23 cellular contexts compared by ENCODE assay signal in the genomic region with DNA sequence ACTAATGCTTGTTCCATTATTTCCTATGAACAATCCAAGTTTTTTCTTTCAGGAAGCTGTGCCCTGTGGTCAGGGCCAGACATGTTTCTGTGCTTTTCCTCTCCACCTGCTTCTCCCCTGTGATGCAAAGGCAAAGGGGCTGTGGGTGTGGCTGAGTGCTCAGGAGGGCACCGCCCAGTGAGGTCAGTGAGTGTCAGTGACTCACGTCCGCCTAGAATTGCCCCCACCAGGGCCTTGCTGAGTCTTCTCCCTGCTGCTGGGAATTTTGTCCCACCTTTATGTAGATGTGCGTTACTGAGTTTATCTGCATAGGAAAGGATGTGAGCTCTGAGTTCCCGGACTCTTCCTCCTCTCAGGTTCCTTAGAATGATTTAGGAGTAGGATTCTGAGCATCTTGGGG.
A peak's percentile ranks its signal among the peaks of the same experiment; 100 is the strongest.
DNase-seq lines count a peak whose midpoint lies in the region; ATAC-seq and TF ChIP-seq lines count a peak whose summit lies in the region.
"Had no signal": no experiment of that assay in that cellular context is flagged by ENCODE, and none has a peak within 500 bp of the region (broad histone marks: within the 10 kb centered on the region; RNA-seq: fewer than 3 reads in every experiment).

No MANE protein-coding gene starts in this region.

- no peak overlapping the region for H3K4me3 ChIP-seq in GM23338
- no peak overlapping the region for H3K4me3 ChIP-seq in endodermal cell (ENCODE audit: low read length)
- H3K4me3 ChIP-seq: ascending aorta, colonic mucosa, mucosa of descending colon, right lobe of liver, thoracic aorta had no signal

- no peak overlapping the region for H2AFZ ChIP-seq in GM23338

- H3K27ac ChIP-seq in GM23338 (ENCODE audit: low read depth) = no peak overlapping the region
- no peak overlapping the region for H3K27ac ChIP-seq in endodermal cell (ENCODE audit: low read depth, low read length)
- H3K27ac ChIP-seq: ascending aorta, colonic mucosa, epithelial cell of prostate, right lobe of liver, thoracic aorta had no signal

- H3F3A ChIP-seq in GM23338 (replicated peaks; ENCODE audit: low read depth) = no peaks in the 10 kb centered on the region

- H3K9me2 ChIP-seq in GM23338 (ENCODE audit: insufficient read depth) = 0 out of 2 replicates have a peak, but pooled peaks cover 3% of the 10 kb centered on the region

- no peaks in the 10 kb centered on the region for H4K20me1 ChIP-seq in GM23338 (replicated peaks; ENCODE audit: insufficient read depth)

- peaks cover 4% of the 10 kb centered on the region; the same call in 1 of the 3 replicates for H3K4me1 Mint-ChIP-seq in GM23338
- no peaks in the 10 kb centered on the region for H3K4me1 Mint-ChIP-seq in endodermal cell
- H3K4me1 Mint-ChIP-seq: T-helper 17 cell had no signal

- no peaks in the 10 kb centered on the region for H3K79me2 ChIP-seq in GM23338 (replicated peaks; ENCODE audit: insufficient read depth)

- peaks cover 8% of the 10 kb centered on the region; the same call in 1 of the 2 replicates for H3K4me1 ChIP-seq in GM23338 (ENCODE audit: insufficient read depth)
- H3K4me1 ChIP-seq in endodermal cell (ENCODE audit: control insufficient read depth, insufficient read depth, low read length) = no peaks in the 10 kb centered on the region
- H3K4me1 ChIP-seq: ascending aorta, colonic mucosa, right lobe of liver had no signal

- no peak for TF ChIP-seq CTCF in GM23338 (conservative IDR thresholded peaks at IDR 0.05; ENCODE audit: low read depth in 2 of 2)
- TF ChIP-seq CTCF in endodermal cell (conservative IDR thresholded peaks at IDR 0.05) = no peak
- no peak for TF ChIP-seq CTCF in GM20000 (IDR thresholded peaks at IDR 0.05; ENCODE audit: extremely low read depth, missing control alignments)

- DNase-seq in GM23338 (ENCODE audit: low spot score) (peak; percentile 69), M059J (ENCODE audit: low read depth) (peak; percentile 8), endodermal cell (peak; percentile 84), myocyte (ENCODE audit: low read depth) (peak; percentile 33), GM20000 (ENCODE audit: low spot score) (no peak), NCI-H2171 (lab: John Stamatoyannopoulos, UW) (no peak)
- DNase-seq: activated CD4-positive, alpha-beta T cell treated with anti-CD3 and anti-CD28 coated beads for 1 hour; activated CD8-positive, alpha-beta memory T cell treated with anti-CD3 and anti-CD28 coated beads, Interleukin-2, amount 50 U/mL, for 48 hours; activated naive CD4-positive, alpha-beta T cell treated with Interleukin-2 at 50 U/mL for 16 hours; colonic mucosa; KBM-7; kidney; mucosa of descending colon; NCI-H1417; occipital lobe; right lobe of liver; stimulated activated CD4-positive, alpha-beta T cell treated with anti-CD3 and anti-CD28 coated beads, Interleukin-4, amount 100 ng/mL, for 1 hour; stimulated activated CD8-positive, alpha-beta memory T cell treated with anti-CD3 and anti-CD28 coated beads, Interleukin-4, amount 100 ng/mL, for 48 hours; T-helper 17 cell had no signal

- H3K9ac ChIP-seq in endodermal cell (ENCODE audit: extremely low read depth, low read length, poor library complexity, severe bottlenecking) = no peak overlapping the region

- H3K27ac Mint-ChIP-seq in GM23338 (peak overlapping the region; percentile 6; the same call in 1 of the 2 replicates), endodermal cell (no peak overlapping the region)
- H3K27ac Mint-ChIP-seq: T-helper 17 cell had no signal

- ATAC-seq in GM23338 = peak; percentile 91
- ATAC-seq in HG03280 (IDR thresholded peaks at IDR 0.05; ENCODE audit: unreplicated experiment) = no peak
- ATAC-seq: mucosa of descending colon, right lobe of liver, T-helper 17 cell had no signal

- H3K9me3 ChIP-seq in endodermal cell (ENCODE audit: control insufficient read depth, low read length) = no peaks in the 10 kb centered on the region
- H3K9me3 ChIP-seq: ascending aorta, colonic mucosa, mucosa of descending colon, right lobe of liver, thoracic aorta had no signal

- no peaks in the 10 kb centered on the region for H3K36me3 Mint-ChIP-seq in GM23338 (ENCODE audit: low read depth)
- no peaks in the 10 kb centered on the region for H3K36me3 Mint-ChIP-seq in endodermal cell (ENCODE audit: low read depth)

- H3K36me3 ChIP-seq in GM23338 (ENCODE audit: insufficient read depth) (no peaks in the 10 kb centered on the region), endodermal cell (ENCODE audit: control insufficient read depth, insufficient read depth, low read length) (no peaks in the 10 kb centered on the region)
- H3K36me3 ChIP-seq: ascending aorta, colonic mucosa, right lobe of liver, thoracic aorta had no signal

- H3K4me2 ChIP-seq in GM23338 = no peak overlapping the region

- H3K27me3 ChIP-seq in GM23338 (ENCODE audit: insufficient read depth) (no peaks in the 10 kb centered on the region), endodermal cell (ENCODE audit: control insufficient read depth, insufficient read depth, low read length, poor library complexity, severe bottlenecking) (no peaks in the 10 kb centered on the region)
- H3K27me3 ChIP-seq: ascending aorta, colonic mucosa, right lobe of liver had no signal

- peaks cover 4% of the 10 kb centered on the region for H3K27me3 Mint-ChIP-seq in GM23338 (ENCODE audit: insufficient read depth, low read depth, poor library complexity)
- no peaks in the 10 kb centered on the region for H3K27me3 Mint-ChIP-seq in endodermal cell (ENCODE audit: insufficient read depth)
- H3K27me3 Mint-ChIP-seq: T-helper 17 cell had no signal

- H3K4me3 Mint-ChIP-seq in GM23338 = no peak overlapping the region
- H3K4me3 Mint-ChIP-seq in endodermal cell = no peak overlapping the region
- H3K4me3 Mint-ChIP-seq: T-helper 17 cell had no signal

- WGBS in endodermal cell (ENCODE audit: insufficient coverage in 1 of 2, insufficient read length in 1 of 2), 2 experiments = 69 to 87% methylated on average over 2 to 5 of the region's 5 CpGs

- H3K9me3 Mint-ChIP-seq in GM23338 (no peaks in the 10 kb centered on the region), endodermal cell (peaks cover 2% of the 10 kb centered on the region)

TF ChIP-seq in GM23338, 12 proteins besides CTCF, POLR2A, EP300 and RAD21:
- TF ChIP-seq CREB1 (CRISPR knock-in tag; IDR thresholded peaks at IDR 0.05; ENCODE audit: low read depth) (peak; percentile 14; the same call in 1 of the 2 replicates), ZNF331 (CRISPR knock-in tag; IDR thresholded peaks at IDR 0.05; ENCODE audit: low read depth) (no peak)

Comparison
In these comparisons a context has a peak if more than half of its experiments do, and no peak if none do; other contexts are left out.
1. DNase-seq: peak in GM23338 (single experiment), M059J (single experiment), endodermal cell (single experiment) and myocyte (single experiment); none in GM20000 (single experiment) and NCI-H2171 (single experiment).